8 cellular contexts compared by ENCODE assay signal in the genomic region with DNA sequence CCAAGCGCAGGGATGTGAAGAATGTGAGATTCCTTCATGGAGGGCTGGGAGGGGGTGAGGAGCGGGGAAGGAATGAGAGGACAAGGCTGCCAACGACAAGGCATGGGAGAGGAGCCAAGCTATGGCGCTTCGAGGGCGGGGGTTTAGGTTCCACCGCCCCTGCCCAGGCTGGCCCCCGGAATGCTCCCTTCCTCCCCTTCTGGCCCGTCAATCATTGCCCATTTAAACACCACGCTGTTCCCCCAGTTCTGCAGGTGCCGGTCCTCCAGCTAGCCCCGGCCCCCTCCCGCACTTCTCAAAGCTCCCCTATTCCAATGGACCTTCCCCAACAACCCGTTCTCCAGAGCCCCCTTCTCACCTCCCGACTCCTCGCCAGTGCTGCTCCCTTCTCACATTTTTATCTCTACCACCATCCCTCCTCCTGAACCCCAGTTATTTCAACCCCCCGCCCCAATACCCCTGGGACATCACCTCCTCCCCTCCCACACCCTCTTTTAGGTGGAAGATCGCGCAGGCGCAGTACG. TPM values are rescaled to one million over a fixed set of nuclear protein-coding genes. Genes with fewer than 3 reads are reported as not detected.
DNase-seq lines count a peak whose midpoint lies in the region; ATAC-seq and TF ChIP-seq lines count a peak whose summit lies in the region.

No MANE protein-coding gene starts in this region.

- H3K36me3 Mint-ChIP-seq in Caco-2 (ENCODE audit: insufficient read depth, unreplicated experiment), result peaks cover 45% of the 10 kb centered on the region
- peaks cover 15% of the 10 kb centered on the region for H3K36me3 Mint-ChIP-seq in activated T-helper 1 cell treated with anti-CD3 and anti-CD28 coated beads, Interleukin-12 subunit alpha, Interleukin-12 subunit beta, Interleukin-2, Interleukin-4 antibody, amounts not matched to agents 30 ng/mL and 10 ng/mL and 1 ng/mL, durations not matched to agents 14 hours and 24 hours and 36 hours (ENCODE audit: low read depth)

- H3K36me3 ChIP-seq in Caco-2 (ENCODE audit: control insufficient read depth, insufficient read depth, low read length), result no peaks in the 10 kb centered on the region
- peaks cover 0 to 20% of the 10 kb centered on the region in 2 donors for H3K36me3 ChIP-seq in gastroesophageal sphincter

- TF ChIP-seq EP300 in gastroesophageal sphincter (IDR thresholded peaks at IDR 0.05), result no peak

- peak overlapping the region; percentile 98 for H3K27ac Mint-ChIP-seq in Caco-2 (ENCODE audit: unreplicated experiment)
- H3K27ac Mint-ChIP-seq in activated T-helper 1 cell treated with anti-CD3 and anti-CD28 coated beads, Interleukin-12 subunit alpha, Interleukin-12 subunit beta, Interleukin-2, Interleukin-4 antibody, amounts not matched to agents 30 ng/mL and 10 ng/mL and 1 ng/mL, durations not matched to agents 14 hours and 24 hours and 36 hours, result peak overlapping the region; percentile 97

- H3K4me1 ChIP-seq in Caco-2 (peaks cover 4% of the 10 kb centered on the region), gastroesophageal sphincter (peaks cover 0 to 84% (median 27%) of the 10 kb centered on the region in 3 donors)

- DNase-seq in Caco-2 (peak; percentile 60 to 65), HPDE6-E6E7 (ENCODE audit: extremely low spot score) (peak; percentile 45), nucleus accumbens (lab: John Stamatoyannopoulos, UW) (peak in 37 of 56 donors; percentile 18 to 66 (median 49)), CD1c-positive myeloid dendritic cell (ENCODE audit: extremely low spot score) (no peak)
- DNase-seq in activated T-helper 1 cell treated with anti-CD3 and anti-CD28 coated beads, Interleukin-12 subunit alpha, Interleukin-12 subunit beta, Interleukin-2, Interleukin-4 antibody, amounts not matched to agents 30 ng/mL and 10 ng/mL and 1 ng/mL, durations not matched to agents 14 hours and 24 hours and 36 hours (ENCODE audit: low spot score), result no peak
- no peak for DNase-seq in stimulated activated CD4-positive, alpha-beta T cell treated with anti-CD3 and anti-CD28 coated beads, Interleukin-4, amount 100 ng/mL, for 24 hours

- H3K27ac ChIP-seq in gastroesophageal sphincter, result peak overlapping the region; percentile 93 to 99 (median 97)

- POLR2A ChIA-PET in Caco-2 (lab: Charles Lee), result interaction anchor here (0.7 to 2.8 kb wide), 22 partner anchors 10 to 248 kb away, joined by 3 to 19 read pairs (median 5); a partner anchor contains a TSS

- H3K27me3 ChIP-seq in Caco-2 (replicated peaks; ENCODE audit: control insufficient read depth, insufficient read depth, low read length) (no peaks in the 10 kb centered on the region), gastroesophageal sphincter (no peaks in the 10 kb centered on the region)

- intact Hi-C loops in Caco-2 (cut with micrococcal nuclease; ENCODE audit: unreplicated experiment), result loop anchor here (5.0 kb wide), 1 partner anchor 36 kb away; a partner anchor contains a TSS
- intact Hi-C loops in activated T-helper 1 cell treated with anti-CD3 and anti-CD28 coated beads, Interleukin-12 subunit alpha, Interleukin-12 subunit beta, Interleukin-2, Interleukin-4 antibody, amounts not matched to agents 30 ng/mL and 10 ng/mL and 1 ng/mL, durations not matched to agents 14 hours and 24 hours and 36 hours (cut with micrococcal nuclease), result loop anchor here (1.0 to 5.0 kb wide), 9 partner anchors 79 to 463 kb away; a partner anchor contains a TSS

- peak overlapping the region; percentile 66 for H3K4me3 ChIP-seq in Caco-2 (ENCODE audit: low read depth, low read length)
- H3K4me3 ChIP-seq in gastroesophageal sphincter, result peak overlapping the region; percentile 77 to 93

- BruUV-seq in Caco-2 (replicated peaks; lab: Mats Ljungman, UMichigan), result TSS peak; percentile 77

- peaks cover 7% of the 10 kb centered on the region for H3K9me3 Mint-ChIP-seq in Caco-2 (ENCODE audit: unreplicated experiment)
- H3K9me3 Mint-ChIP-seq in activated T-helper 1 cell treated with anti-CD3 and anti-CD28 coated beads, Interleukin-12 subunit alpha, Interleukin-12 subunit beta, Interleukin-2, Interleukin-4 antibody, amounts not matched to agents 30 ng/mL and 10 ng/mL and 1 ng/mL, durations not matched to agents 14 hours and 24 hours and 36 hours, result no peaks in the 10 kb centered on the region

- no peaks in the 10 kb centered on the region for H3K27me3 Mint-ChIP-seq in Caco-2 (ENCODE audit: insufficient read depth, unreplicated experiment)
- H3K27me3 Mint-ChIP-seq in activated T-helper 1 cell treated with anti-CD3 and anti-CD28 coated beads, Interleukin-12 subunit alpha, Interleukin-12 subunit beta, Interleukin-2, Interleukin-4 antibody, amounts not matched to agents 30 ng/mL and 10 ng/mL and 1 ng/mL, durations not matched to agents 14 hours and 24 hours and 36 hours (ENCODE audit: insufficient read depth), result no peaks in the 10 kb centered on the region

- WGBS in gastroesophageal sphincter (ENCODE audit: low coverage in 1 of 2), 2 donors, result 0% methylated on average over 9 to 14 of the region's 21 CpGs

- H3K9me3 ChIP-seq in Caco-2, result no peaks in the 10 kb centered on the region
- no peaks in the 10 kb centered on the region for H3K9me3 ChIP-seq in gastroesophageal sphincter

- CTCF ChIA-PET in Caco-2 (lab: Charles Lee), result interaction anchor here (0.6 to 4.2 kb wide), 14 partner anchors 10 to 103 kb away, joined by 3 to 61 read pairs (median 10); a partner anchor contains a TSS

- TF ChIP-seq POLR2A in gastroesophageal sphincter (IDR thresholded peaks at IDR 0.05), result no peak

- TF ChIP-seq CTCF in Caco-2 (IDR thresholded peaks at IDR 0.05; ENCODE audit: insufficient read depth in 1 of 2, low read depth in 1 of 2, low read length in 1 of 2, severe bottlenecking in 1 of 2, unreplicated experiment in 1 of 2) (no peak), gastroesophageal sphincter (IDR thresholded peaks at IDR 0.05) (no peak)

- ATAC-seq in GM19351 (IDR thresholded peaks at IDR 0.05; ENCODE audit: unreplicated experiment), result peak; percentile 17
- ATAC-seq in gastroesophageal sphincter, result peak; percentile 50

- H3K4me3 Mint-ChIP-seq in Caco-2 (ENCODE audit: unreplicated experiment), result peak overlapping the region; percentile 99
- peak overlapping the region; percentile 99 for H3K4me3 Mint-ChIP-seq in activated T-helper 1 cell treated with anti-CD3 and anti-CD28 coated beads, Interleukin-12 subunit alpha, Interleukin-12 subunit beta, Interleukin-2, Interleukin-4 antibody, amounts not matched to agents 30 ng/mL and 10 ng/mL and 1 ng/mL, durations not matched to agents 14 hours and 24 hours and 36 hours

- H3K4me1 Mint-ChIP-seq in Caco-2 (ENCODE audit: low read depth, unreplicated experiment), result peaks cover 7% of the 10 kb centered on the region
- H3K4me1 Mint-ChIP-seq in activated T-helper 1 cell treated with anti-CD3 and anti-CD28 coated beads, Interleukin-12 subunit alpha, Interleukin-12 subunit beta, Interleukin-2, Interleukin-4 antibody, amounts not matched to agents 30 ng/mL and 10 ng/mL and 1 ng/mL, durations not matched to agents 14 hours and 24 hours and 36 hours (ENCODE audit: low read depth), result peaks cover 56% of the 10 kb centered on the region

RNA-seq across cellular contexts. Expression of a gene that starts 0.4 kb away (rescaled TPM):
- total RNA-seq in Caco-2 (2022) (48.0 and 53.4 TPM in 2 replicates), gastroesophageal sphincter (100 to 1,000 TPM in 2 of 4 donors, 10 to 100 TPM in 2; 63.7 to 119 (median 102) TPM)
- total RNA-seq in activated T-helper 1 cell treated with anti-CD3 and anti-CD28 coated beads, Interleukin-12 subunit alpha, Interleukin-12 subunit beta, Interleukin-2, Interleukin-4 antibody, amounts not matched to agents 30 ng/mL and 10 ng/mL and 1 ng/mL, durations not matched to agents 14 hours and 24 hours and 36 hours, result 46.9 and 47.2 TPM in 2 replicates

RNA-seq across cellular contexts. Expression of a gene that starts 2.8 kb away (rescaled TPM):
- total RNA-seq in Caco-2 (2022) (32.1 and 37.7 TPM in 2 replicates), gastroesophageal sphincter (10 to 100 TPM; 23.7 to 34.7 (median 28.8) TPM)
- 97.5 and 102 TPM in 2 replicates for total RNA-seq in activated T-helper 1 cell treated with anti-CD3 and anti-CD28 coated beads, Interleukin-12 subunit alpha, Interleukin-12 subunit beta, Interleukin-2, Interleukin-4 antibody, amounts not matched to agents 30 ng/mL and 10 ng/mL and 1 ng/mL, durations not matched to agents 14 hours and 24 hours and 36 hours

RNA-seq across cellular contexts. Expression of a gene that starts 8.6 kb away (rescaled TPM):
- total RNA-seq in Caco-2 (2022), result 83.1 and 110 TPM in 2 replicates
- 0.54 and 1.4 TPM in 2 replicates for total RNA-seq in activated T-helper 1 cell treated with anti-CD3 and anti-CD28 coated beads, Interleukin-12 subunit alpha, Interleukin-12 subunit beta, Interleukin-2, Interleukin-4 antibody, amounts not matched to agents 30 ng/mL and 10 ng/mL and 1 ng/mL, durations not matched to agents 14 hours and 24 hours and 36 hours
- total RNA-seq in gastroesophageal sphincter, result 1 to 10 TPM in 1 of 4 donors, not detected in 3; 1.7 TPM

RNA-seq across cellular contexts. Expression of a gene that starts 32.0 kb away (rescaled TPM):
- total RNA-seq in Caco-2 (2022) (89.1 and 94.8 TPM in 2 replicates), gastroesophageal sphincter (100 to 1,000 TPM in 1 of 4 donors, 10 to 100 TPM in 3; 76.5 to 109 (median 85.1) TPM)
- 124 and 132 TPM in 2 replicates for total RNA-seq in activated T-helper 1 cell treated with anti-CD3 and anti-CD28 coated beads, Interleukin-12 subunit alpha, Interleukin-12 subunit beta, Interleukin-2, Interleukin-4 antibody, amounts not matched to agents 30 ng/mL and 10 ng/mL and 1 ng/mL, durations not matched to agents 14 hours and 24 hours and 36 hours

RNA-seq across cellular contexts. Expression of a gene that starts 36.9 kb away (rescaled TPM):
- 34.6 and 46.3 TPM in 2 replicates for total RNA-seq in Caco-2 (2022)
- total RNA-seq in activated T-helper 1 cell treated with anti-CD3 and anti-CD28 coated beads, Interleukin-12 subunit alpha, Interleukin-12 subunit beta, Interleukin-2, Interleukin-4 antibody, amounts not matched to agents 30 ng/mL and 10 ng/mL and 1 ng/mL, durations not matched to agents 14 hours and 24 hours and 36 hours, result 71.0 and 83.9 TPM in 2 replicates
- total RNA-seq in gastroesophageal sphincter, result 10 to 100 TPM; 12.9 to 37.8 (median 15.6) TPM

Comparison
In these comparisons a context has a peak if more than half of its experiments do, and no peak if none do; other contexts are left out.
1. DNase-seq: peak in Caco-2 (2 of 2), HPDE6-E6E7 (single experiment) and nucleus accumbens (37 of 56); none in activated T-helper 1 cell treated with anti-CD3 and anti-CD28 coated beads, Interleukin-12 subunit alpha, Interleukin-12 subunit beta, Interleukin-2, Interleukin-4 antibody, amounts not matched to agents 30 ng/mL and 10 ng/mL and 1 ng/mL, durations not matched to agents 14 hours and 24 hours and 36 hours (single experiment), stimulated activated CD4-positive, alpha-beta T cell treated with anti-CD3 and anti-CD28 coated beads, Interleukin-4, amount 100 ng/mL, for 24 hours (single experiment) and CD1c-positive myeloid dendritic cell (single experiment).
2. RNA of a gene that starts 8.6 kb away (total RNA-seq): 83.1 to 110 TPM in Caco-2; 0.54 to 1.4 TPM in activated T-helper 1 cell treated with anti-CD3 and anti-CD28 coated beads, Interleukin-12 subunit alpha, Interleukin-12 subunit beta, Interleukin-2, Interleukin-4 antibody, amounts not matched to agents 30 ng/mL and 10 ng/mL and 1 ng/mL, durations not matched to agents 14 hours and 24 hours and 36 hours and 1.7 TPM in gastroesophageal sphincter; every median in the first group is over 10 times any median in the second.